Comparison of ENCODE assay signal across 9 cellular contexts in the genomic region with DNA sequence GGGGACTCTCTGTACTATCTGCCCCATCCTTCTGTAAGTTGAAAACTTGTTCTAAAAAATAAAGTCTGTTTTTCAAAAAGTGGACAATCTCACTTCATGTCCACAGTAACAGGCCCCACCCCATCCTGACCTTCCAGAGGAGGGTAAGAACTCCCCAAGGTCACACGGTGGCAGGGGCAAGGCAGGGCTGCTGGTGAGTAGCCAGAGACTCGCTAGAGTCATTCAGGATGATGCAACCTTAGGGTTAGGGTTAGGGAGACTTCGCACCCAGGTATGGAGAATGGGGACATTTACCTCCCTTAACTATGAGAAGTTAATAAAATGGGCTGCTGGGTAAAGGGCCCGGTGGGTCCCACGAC. TPM values are rescaled to one million over a fixed set of nuclear protein-coding genes. Genes with fewer than 3 reads are reported as not detected.
DNase-seq lines count a peak whose midpoint lies in the region; ATAC-seq, FAIRE-seq and TF ChIP-seq lines count a peak whose summit lies in the region.
"Had no signal": no experiment of that assay in that cellular context is flagged by ENCODE, and none has a peak within 500 bp of the region (broad histone marks: within the 10 kb centered on the region; RNA-seq: fewer than 3 reads in every experiment).

No MANE protein-coding gene starts in this region.

- no peak overlapping the region for H4K8ac ChIP-seq in H9 (replicated peaks; ENCODE audit: insufficient read length, low read depth, low read length)

- H3K9me3 ChIP-seq in H9 (ENCODE audit: control insufficient read depth, low read depth, low read length) = no peaks in the 10 kb centered on the region
- no peaks in the 10 kb centered on the region for H3K9me3 ChIP-seq in keratinocyte (ENCODE audit: control insufficient read depth, low read depth, low read length)

- peaks cover 17 to 46% (median 41%) of the 10 kb centered on the region in 3 experiments for H3K36me3 Mint-ChIP-seq in H9 (ENCODE audit: insufficient read depth in 1 of 3, low read depth in 3 of 3)
- peaks cover 76% of the 10 kb centered on the region for H3K36me3 Mint-ChIP-seq in stimulated activated effector memory CD8-positive, alpha-beta T cell treated with anti-CD3 and anti-CD28 coated beads, Interleukin-12 subunit alpha, Interleukin-12 subunit beta, amount 100 ng/mL, for 72 hours

- TF ChIP-seq CTCF in H9 (conservative IDR thresholded peaks at IDR 0.05) = no peak
- TF ChIP-seq CTCF in brain microvascular endothelial cell (IDR thresholded peaks at IDR 0.05; ENCODE audit: low read depth, low read length, missing control alignments) = no peak
- TF ChIP-seq CTCF in keratinocyte (optimal IDR thresholded peaks at IDR 0.05 in 1 of 3, IDR thresholded peaks at IDR 0.05 in 1 of 3, conservative IDR thresholded peaks at IDR 0.05 in 1 of 3; ENCODE audit: extremely low read depth in 1 of 3, insufficient read depth in 2 of 3, low read length in 3 of 3) = no peak

- H3K9ac ChIP-seq in H9 (ENCODE audit: extremely low read depth, insufficient read length, low read length) (no peak overlapping the region), keratinocyte (ENCODE audit: control insufficient read depth, extremely low read depth, insufficient read depth, low read length) (no peak overlapping the region)

- no peak overlapping the region for H2BK12ac ChIP-seq in H9 (ENCODE audit: insufficient read length, low read depth, low read length)

- no peak overlapping the region for H2AFZ ChIP-seq in H9 (ENCODE audit: low read length)
- H2AFZ ChIP-seq in keratinocyte (ENCODE audit: control insufficient read depth, low read length) = no peak overlapping the region

- dilution Hi-C loops in keratinocyte (cut with MboI; ENCODE audit: extremely low pct_ligation_motif_present, low sequenced_read_pairs) = no loop called here

- H3K56ac ChIP-seq in H9 (ENCODE audit: insufficient read length, low read depth, low read length) = no peak overlapping the region

- H3K36me3 ChIP-seq in brain microvascular endothelial cell (replicated peaks) (peaks cover 33% of the 10 kb centered on the region), keratinocyte (ENCODE audit: control insufficient read depth in 2 of 2, extremely low read depth in 1 of 2, insufficient read depth in 2 of 2, low read length in 2 of 2) (peaks cover 36 to 50% of the 10 kb centered on the region in 2 experiments)

- no peak overlapping the region for H3K4me3 Mint-ChIP-seq in H9
- no peak overlapping the region for H3K4me3 Mint-ChIP-seq in stimulated activated effector memory CD8-positive, alpha-beta T cell treated with anti-CD3 and anti-CD28 coated beads, Interleukin-12 subunit alpha, Interleukin-12 subunit beta, amount 100 ng/mL, for 72 hours

- no peak overlapping the region for H4K91ac ChIP-seq in H9 (ENCODE audit: insufficient read length, low read depth, low read length)

- H3K4me2 ChIP-seq in H9 (ENCODE audit: insufficient read depth, insufficient read length, low read length) = no peak overlapping the region
- no peak overlapping the region for H3K4me2 ChIP-seq in keratinocyte (ENCODE audit: control insufficient read depth, extremely low read depth, insufficient read depth, low read depth, low read length)

- in situ Hi-C loops in brain microvascular endothelial cell (cut with HindIII; ENCODE audit: low pct_ligation_motif_present, low sequenced_read_pairs) = no loop called here

- H3K4me3 ChIP-seq in brain microvascular endothelial cell (ENCODE audit: low read depth, low read length) = no peak overlapping the region
- H3K4me3 ChIP-seq in keratinocyte (ENCODE audit: control insufficient read depth in 2 of 3, extremely low read depth in 1 of 3, insufficient read depth in 2 of 3, low read depth in 1 of 3, low read length in 3 of 3) = no peak overlapping the region

- peaks cover 5% of the 10 kb centered on the region for H3K79me1 ChIP-seq in H9 (ENCODE audit: insufficient read depth, low read depth, low read length, poor library complexity, severe bottlenecking)

- H3K27ac ChIP-seq in H9 (ENCODE audit: insufficient read length, low read depth, low read length) (no peak overlapping the region), brain microvascular endothelial cell (peak overlapping the region; percentile 42), keratinocyte (ENCODE audit: control insufficient read depth, insufficient read depth, low read length) (peak overlapping the region; percentile 70)

- no peak overlapping the region for H2BK15ac ChIP-seq in H9 (ENCODE audit: low read depth, low read length)

- no peaks in the 10 kb centered on the region for H3K27me3 Mint-ChIP-seq in H9 (ENCODE audit: low read depth)

- H4K5ac ChIP-seq in H9 (ENCODE audit: insufficient read length, low read depth, low read length) = no peak overlapping the region

- H3K9me1 ChIP-seq in keratinocyte (ENCODE audit: control insufficient read depth, extremely low read depth, insufficient read depth, low read length) = peaks cover 3% of the 10 kb centered on the region

- H2BK20ac ChIP-seq in H9 (ENCODE audit: low read depth, low read length, poor library complexity, severe bottlenecking) = no peak overlapping the region

- H3K18ac ChIP-seq in H9 (ENCODE audit: insufficient read length, low read depth, low read length) = no peak overlapping the region

- no peaks in the 10 kb centered on the region for H4K20me1 ChIP-seq in H9 (ENCODE audit: control insufficient read depth, insufficient read depth, insufficient read length)
- peaks cover 17% of the 10 kb centered on the region for H4K20me1 ChIP-seq in keratinocyte (ENCODE audit: control insufficient read depth, extremely low read depth, insufficient read depth, low read length)

- H3K79me2 ChIP-seq in H9 (ENCODE audit: insufficient read depth, low read length) (peaks cover 2% of the 10 kb centered on the region; the same call in 1 of the 2 replicates), keratinocyte (ENCODE audit: control insufficient read depth, insufficient read depth, low read length) (peaks cover 81% of the 10 kb centered on the region)

- no peak for FAIRE-seq in keratinocyte (lab: Jason Lieb, UNC)
- FAIRE-seq: H54 had no signal

- H3K27ac Mint-ChIP-seq in H9 = peak overlapping the region in 2 of 3 experiments; percentile 32 to 52; a peak in 2 of 7 replicates
- H3K27ac Mint-ChIP-seq in stimulated activated effector memory CD8-positive, alpha-beta T cell treated with anti-CD3 and anti-CD28 coated beads, Interleukin-12 subunit alpha, Interleukin-12 subunit beta, amount 100 ng/mL, for 72 hours = peak overlapping the region; percentile 69

- no peak overlapping the region for H3K14ac ChIP-seq in H9 (ENCODE audit: insufficient read depth, low read length)

- no peak overlapping the region for H2BK5ac ChIP-seq in H9 (ENCODE audit: insufficient read length, low read length)

- ATAC-seq in stimulated activated effector memory CD8-positive, alpha-beta T cell treated with anti-CD3 and anti-CD28 coated beads, Interleukin-12 subunit alpha, Interleukin-12 subunit beta, amount 100 ng/mL, for 72 hours = no peak

- H3K4me1 ChIP-seq in H9 (ENCODE audit: insufficient read depth, low read length) (peaks cover 3% of the 10 kb centered on the region; the same call in 1 of the 2 replicates), keratinocyte (ENCODE audit: control insufficient read depth, extremely low read depth, insufficient read depth, low read length) (peaks cover 51% of the 10 kb centered on the region)

- H3K27me3 ChIP-seq in H9 (ENCODE audit: insufficient read depth, low read length) = no peaks in the 10 kb centered on the region
- H3K27me3 ChIP-seq in brain microvascular endothelial cell (replicated peaks) = no peaks in the 10 kb centered on the region
- H3K27me3 ChIP-seq in keratinocyte (ENCODE audit: control insufficient read depth, extremely low read depth, insufficient read depth, low read length) = no peaks in the 10 kb centered on the region

- no peak for DNase-seq in H9
- no peak for DNase-seq in brain microvascular endothelial cell
- no peak for DNase-seq in keratinocyte (ENCODE audit: low read depth, low spot score)
- DNase-seq in stimulated activated effector memory CD8-positive, alpha-beta T cell treated with anti-CD3 and anti-CD28 coated beads, Interleukin-12 subunit alpha, Interleukin-12 subunit beta, amount 100 ng/mL, for 72 hours (ENCODE audit: low spot score in 2 of 2) = no peak
- no peak for DNase-seq in COLO668 (lab: John Stamatoyannopoulos, UW; ENCODE audit: unreplicated experiment)
- DNase-seq in D341Med (ENCODE audit: low spot score) = no peak
- DNase-seq in GOT3 (lab: John Stamatoyannopoulos, UW) = no peak
- no peak for DNase-seq in stimulated activated CD4-positive, alpha-beta T cell treated with anti-CD3 and anti-CD28 coated beads, Interleukin-2, amount 100 ng/mL, for 24 hours

- H3T11ph ChIP-seq in H9 (ENCODE audit: low read length) = no peak overlapping the region

- no peaks in the 10 kb centered on the region for H3K9me3 Mint-ChIP-seq in H9
- H3K9me3 Mint-ChIP-seq in stimulated activated effector memory CD8-positive, alpha-beta T cell treated with anti-CD3 and anti-CD28 coated beads, Interleukin-12 subunit alpha, Interleukin-12 subunit beta, amount 100 ng/mL, for 72 hours = no peaks in the 10 kb centered on the region

- peaks cover 21 to 23% of the 10 kb centered on the region in 2 experiments for H3K4me1 Mint-ChIP-seq in H9
- H3K4me1 Mint-ChIP-seq in stimulated activated effector memory CD8-positive, alpha-beta T cell treated with anti-CD3 and anti-CD28 coated beads, Interleukin-12 subunit alpha, Interleukin-12 subunit beta, amount 100 ng/mL, for 72 hours = peaks cover 46% of the 10 kb centered on the region

- H2AK5ac ChIP-seq in H9 (ENCODE audit: insufficient read length, low read length) = no peak overlapping the region

- no CpG with 5 or more reads among the region's 5 CpGs for WGBS in H9 (ENCODE audit: extremely low coverage, insufficient read length, low lambda C conversion rate)

- H3K4ac ChIP-seq in H9 (ENCODE audit: low read depth, low read length) = no peak overlapping the region

- H3K23me2 ChIP-seq in H9 (ENCODE audit: insufficient read length, low read depth, low read length, poor library complexity, severe bottlenecking) = no peaks in the 10 kb centered on the region

- no peak overlapping the region for H3K23ac ChIP-seq in H9 (ENCODE audit: insufficient read length, low read depth, low read length)

- no peak overlapping the region for H2BK120ac ChIP-seq in H9 (ENCODE audit: low read depth, low read length, poor library complexity, severe bottlenecking)

RNA-seq across cellular contexts. Expression of gene PEDS1, which starts 15.4 kb away (rescaled TPM):
- total RNA-seq in H9 (2021) = 29.3 and 32.4 TPM in 2 replicates
- polyA plus RNA-seq in keratinocyte = 48.7 to 77.3 TPM (median 62.3 TPM) in 3 replicates
- 33.8 TPM for polyA plus RNA-seq in keratinocyte (2011; ENCODE audit: low read depth)
- 70.2 and 70.3 TPM in 2 replicates for polyA plus RNA-seq in keratinocyte (2011; cell fraction: cytosol; rRNA removed)
- polyA plus RNA-seq in keratinocyte (2011; cell fraction: nucleus; rRNA removed) = 95.5 and 103 TPM in 2 replicates
- 45.3 and 52.4 TPM in 2 replicates for polyA plus RNA-seq in keratinocyte (2012; ENCODE audit: low replicate concordance)
- 117 to 209 TPM (median 146 TPM) in 3 replicates for polyA minus RNA-seq in keratinocyte
- polyA minus RNA-seq in keratinocyte (2011; cell fraction: cytosol; rRNA and poly(A)+ RNA removed) = 103 TPM
- polyA minus RNA-seq in keratinocyte (2011; cell fraction: nucleus; rRNA and poly(A)+ RNA removed) = 42.4 and 47.5 TPM in 2 replicates

RNA-seq across cellular contexts. Expression of gene UBE2V1, which starts 25.1 kb away (rescaled TPM):
- total RNA-seq in H9 (2021) = 152 and 165 TPM in 2 replicates
- 61.8 to 155 TPM (median 117 TPM) in 3 replicates for polyA plus RNA-seq in keratinocyte
- polyA plus RNA-seq in keratinocyte (2011; ENCODE audit: low read depth) = 233 TPM
- polyA plus RNA-seq in keratinocyte (2011; cell fraction: cytosol; rRNA removed) = 146 and 182 TPM in 2 replicates
- polyA plus RNA-seq in keratinocyte (2011; cell fraction: nucleus; rRNA removed) = 132 and 143 TPM in 2 replicates
- polyA plus RNA-seq in keratinocyte (2012; ENCODE audit: low replicate concordance) = 92.0 and 131 TPM in 2 replicates
- 32.3 to 92.9 TPM (median 62.0 TPM) in 3 replicates for polyA minus RNA-seq in keratinocyte
- polyA minus RNA-seq in keratinocyte (2011; cell fraction: cytosol; rRNA and poly(A)+ RNA removed) = 37.2 TPM
- polyA minus RNA-seq in keratinocyte (2011; cell fraction: nucleus; rRNA and poly(A)+ RNA removed) = 32.3 and 62.8 TPM in 2 replicates

RNA-seq across cellular contexts. Expression of gene CEBPB, which starts 52.5 kb away (rescaled TPM):
- total RNA-seq in H9 (2021) = 22.6 and 25.3 TPM in 2 replicates
- polyA plus RNA-seq in keratinocyte = 11.2 to 23.1 TPM (median 15.8 TPM) in 3 replicates
- 29.3 TPM for polyA plus RNA-seq in keratinocyte (2011; ENCODE audit: low read depth)
- 8.5 and 17.2 TPM in 2 replicates for polyA plus RNA-seq in keratinocyte (2011; cell fraction: cytosol; rRNA removed)
- polyA plus RNA-seq in keratinocyte (2011; cell fraction: nucleus; rRNA removed) = 15.7 and 21.8 TPM in 2 replicates
- polyA plus RNA-seq in keratinocyte (2012; ENCODE audit: low replicate concordance) = 20.9 and 67.3 TPM in 2 replicates
- polyA minus RNA-seq in keratinocyte = 3.1 to 4.4 TPM (median 4.1 TPM) in 3 replicates
- 61.0 TPM for polyA minus RNA-seq in keratinocyte (2011; cell fraction: cytosol; rRNA and poly(A)+ RNA removed)
- 16.2 and 23.4 TPM in 2 replicates for polyA minus RNA-seq in keratinocyte (2011; cell fraction: nucleus; rRNA and poly(A)+ RNA removed)
